Comparison of ENCODE assay signal across 9 cellular contexts in genomic region chr16:69131167-69131748, GRCh38. TPM values are rescaled to one million over a fixed set of nuclear protein-coding genes. Genes with fewer than 3 reads are reported as not detected.
DNase-seq lines count a peak whose midpoint lies in the region; ATAC-seq, FAIRE-seq and TF ChIP-seq lines count a peak whose summit lies in the region.
"Had no signal": no experiment of that assay in that cellular context is flagged by ENCODE, and none has a peak within 500 bp of the region (broad histone marks: within the 10 kb centered on the region; RNA-seq: fewer than 3 reads in every experiment).

No MANE protein-coding gene starts in this region.

- H3K9me3 Mint-ChIP-seq in astrocyte (ENCODE audit: unreplicated experiment), result no peaks in the 10 kb centered on the region

- DNase-seq in NCI-H345 (lab: John Stamatoyannopoulos, UW) (peak; percentile 21), NCI-H345 treated with DMSO at 0.1 percent for 48 hours (lab: John Stamatoyannopoulos, UW; ENCODE audit: unreplicated experiment) (no peak), NCI-H69 (lab: John Stamatoyannopoulos, UW) (peak; percentile 50), astrocyte (ENCODE audit: low read depth) (no peak), spleen (peak; percentile 65)
- DNase-seq in stimulated activated naive CD4-positive, alpha-beta T cell treated with Interleukin-2 at 50 U/mL for 16 hours (lab: John Stamatoyannopoulos, UW), result no peak

- TF ChIP-seq CTCF in astrocyte (IDR thresholded peaks at IDR 0.05; ENCODE audit: insufficient read depth, low read depth, low read length) (no peak), spleen (IDR thresholded peaks at IDR 0.05 in 8 of 11, conservative IDR thresholded peaks at IDR 0.05 in 3 of 11) (no peak)

- peaks cover 71% of the 10 kb centered on the region for H4K20me1 ChIP-seq in astrocyte (ENCODE audit: insufficient read depth, low read length)

- no peaks in the 10 kb centered on the region for H3K9me3 ChIP-seq in astrocyte (ENCODE audit: insufficient read depth, low read depth, low read length)
- no peaks in the 10 kb centered on the region for H3K9me3 ChIP-seq in iPS-18c (ENCODE audit: control insufficient read depth, insufficient read depth, low read length)
- H3K9me3 ChIP-seq in spleen, result no peaks in the 10 kb centered on the region

- peak overlapping the region; percentile 99 for H3K9ac ChIP-seq in astrocyte (ENCODE audit: low read length)

- H3K36me3 Mint-ChIP-seq in astrocyte (ENCODE audit: low read depth, unreplicated experiment), result peaks cover 7% of the 10 kb centered on the region

- intact Hi-C loops in spleen (cut with DNase I; ENCODE audit: low total_unique reads), result no loop called here

- peaks cover 91% of the 10 kb centered on the region for H3K79me2 ChIP-seq in astrocyte (ENCODE audit: insufficient read depth, low read length)

- H3K4me3 Mint-ChIP-seq in astrocyte (ENCODE audit: unreplicated experiment), result peak overlapping the region; percentile 99

- FAIRE-seq in astrocyte (lab: Jason Lieb, UNC), result no peak
- FAIRE-seq: G401.6 had no signal

- H3K27me3 ChIP-seq in astrocyte (ENCODE audit: insufficient read depth, low read length) (no peaks in the 10 kb centered on the region), spleen (replicated peaks in 1 of 7) (no peaks in the 10 kb centered on the region)

- no peak for TF ChIP-seq POLR2A in spleen (IDR thresholded peaks at IDR 0.05)

- H3K27ac ChIP-seq in astrocyte (ENCODE audit: low read depth, low read length), result peak overlapping the region; percentile 76
- H3K27ac ChIP-seq in spleen, result peak overlapping the region; percentile 81 to 98 (median 94)

- peak overlapping the region; percentile 93 for H3K27ac Mint-ChIP-seq in astrocyte (ENCODE audit: unreplicated experiment)

- H3K27me3 Mint-ChIP-seq in astrocyte (ENCODE audit: low read depth, unreplicated experiment), result no peaks in the 10 kb centered on the region

- H3K4me3 ChIP-seq in astrocyte (ENCODE audit: insufficient read depth, low read depth, low read length) (peak overlapping the region; percentile 96), iPS-18c (ENCODE audit: insufficient read depth, low read depth, low read length) (peak overlapping the region; percentile 57), spleen (peak overlapping the region; percentile 78 to 99 (median 90))

- H2AFZ ChIP-seq in astrocyte (ENCODE audit: low read depth, low read length), result no peak overlapping the region

- peaks cover 25% of the 10 kb centered on the region for H3K4me1 Mint-ChIP-seq in astrocyte (ENCODE audit: low read depth, unreplicated experiment)

- 1 to 3% (median 2%) methylated on average over 11 of the region's 11 CpGs for WGBS in spleen, 5 donors

- no peaks in the 10 kb centered on the region for H3K36me3 ChIP-seq in astrocyte (ENCODE audit: insufficient read depth, low read length)
- H3K36me3 ChIP-seq in spleen, result peaks cover 0 to 39% (median 6%) of the 10 kb centered on the region in 6 donors

- H3K4me1 ChIP-seq in astrocyte (ENCODE audit: insufficient read depth, low read length) (peaks cover 10% of the 10 kb centered on the region), spleen (peaks cover 35 to 90% (median 51%) of the 10 kb centered on the region in 6 donors)

- peak overlapping the region; percentile 91 for H3K4me2 ChIP-seq in astrocyte (ENCODE audit: low read length)

- ATAC-seq in HG02623 (IDR thresholded peaks at IDR 0.05; ENCODE audit: unreplicated experiment), result no peak

RNA-seq across cellular contexts. Expression of gene CHTF8, which starts 1.1 kb away (rescaled TPM):
- total RNA-seq in astrocyte, result 86.4 and 89.2 TPM in 2 replicates
- total RNA-seq in spleen, result 100 to 1,000 TPM in 2 of 7 donors, 10 to 100 TPM in 5; 82.9 to 125 (median 89.2) TPM
- 10 to 100 TPM; 46.9 to 75.3 (median 58.9) TPM for polyA plus RNA-seq in spleen

RNA-seq across cellular contexts. Expression of gene UTP4, which starts 1.2 kb away (rescaled TPM):
- total RNA-seq in astrocyte (68.1 and 69.4 TPM in 2 replicates), spleen (10 to 100 TPM; 13.7 to 37.9 (median 25.0) TPM)
- polyA plus RNA-seq in spleen, result 10 to 100 TPM; 12.6 to 16.3 (median 15.4) TPM

RNA-seq across cellular contexts. Expression of gene HAS3, which starts 25.8 kb away (rescaled TPM):
- total RNA-seq in astrocyte, result 1.7 and 2.0 TPM in 2 replicates
- 1 to 10 TPM in 1 of 7 donors, under 1 TPM in 6; 0.51 to 2.0 (median 0.77) TPM for total RNA-seq in spleen
- polyA plus RNA-seq in spleen, result under 1 TPM; 0.54 to 0.96 (median 0.68) TPM

RNA-seq across cellular contexts. Expression of gene SNTB2, which starts 55.7 kb away (rescaled TPM):
- total RNA-seq in astrocyte, result 30.4 and 31.7 TPM in 2 replicates
- 10 to 100 TPM; 25.7 to 48.5 (median 31.5) TPM for total RNA-seq in spleen
- polyA plus RNA-seq in spleen, result 1 to 10 TPM; 1.9 to 4.4 (median 3.0) TPM

Comparison
In these comparisons a context has a peak if more than half of its experiments do, and no peak if none do; other contexts are left out.
1. DNase-seq: peak in NCI-H345 (single experiment), NCI-H69 (single experiment) and spleen (single experiment); none in NCI-H345 treated with DMSO at 0.1 percent for 48 hours (single experiment), astrocyte (single experiment) and stimulated activated naive CD4-positive, alpha-beta T cell treated with Interleukin-2 at 50 U/mL for 16 hours (single experiment).
2. Peak in every context shown above with its lines, with median percentiles within 50 percentile points of each other: H3K4me3 ChIP-seq.